9 cellular contexts compared by ENCODE assay signal in the genomic region with DNA sequence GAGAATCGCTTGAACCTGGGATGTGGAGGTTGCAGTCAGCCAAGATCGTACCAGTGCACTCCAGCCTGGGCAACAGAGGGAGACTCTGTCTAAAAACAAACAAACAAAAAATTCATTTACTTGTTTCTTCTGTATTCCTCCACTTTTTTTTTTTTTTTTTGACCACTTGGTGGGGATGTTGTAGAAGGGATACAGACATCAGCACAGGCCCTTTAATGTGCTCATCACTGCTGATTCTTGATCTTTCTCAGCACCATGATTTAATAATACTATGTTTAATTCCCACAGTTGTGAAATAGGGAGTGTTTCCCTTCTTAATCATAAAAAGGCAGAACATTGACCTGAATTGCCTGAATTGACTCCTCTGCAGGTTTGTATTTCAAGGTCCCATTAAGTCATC. TPM values are rescaled to one million over a fixed set of nuclear protein-coding genes. Genes with fewer than 3 reads are reported as not detected.
DNase-seq lines count a peak whose midpoint lies in the region; TF ChIP-seq lines count a peak whose summit lies in the region.
"Had no signal": no experiment of that assay in that cellular context is flagged by ENCODE, and none has a peak within 500 bp of the region (broad histone marks: within the 10 kb centered on the region; RNA-seq: fewer than 3 reads in every experiment).

No MANE protein-coding gene starts in this region.

- H3K4me3 ChIP-seq in LNCaP clone FGC (ENCODE audit: low read depth, low read length): no peak overlapping the region

- TF ChIP-seq CTCF in LNCaP clone FGC (IDR thresholded peaks at IDR 0.05; ENCODE audit: control insufficient read depth, extremely low read depth, insufficient read depth) (peak; percentile 14; the same call in 1 of the 2 replicates), chondrocyte (IDR thresholded peaks at IDR 0.05) (peak; percentile 66), progenitor cell of endocrine pancreas (IDR thresholded peaks at IDR 0.05; ENCODE audit: unreplicated experiment) (no peak)

- CTCF ChIA-PET in activated CD4-positive, alpha-beta memory T cell treated with anti-CD3 and anti-CD28 coated beads for 36 hours (lab: Charles Lee): interaction anchor here (0.6 to 5.7 kb wide), 3 partner anchors 28 to 68 kb away, joined by 4 to 28 read pairs (median 4); a partner anchor contains a TSS
- CTCF ChIA-PET in activated CD4-positive, alpha-beta memory T cell treated with anti-CD3 and anti-CD28 coated beads, Interleukin-2, amount 10 ng/mL, durations not matched to agents 7 days and 5 days (lab: Charles Lee): interaction anchor here (0.7 to 1.0 kb wide), 2 partner anchors 44 to 107 kb away, joined by 3 to 4 read pairs; no protein-coding TSS in a partner anchor

- H3K4me1 Mint-ChIP-seq in activated CD4-positive, alpha-beta memory T cell treated with anti-CD3 and anti-CD28 coated beads for 36 hours (ENCODE audit: low read depth): peaks cover 24% of the 10 kb centered on the region
- peaks cover 27% of the 10 kb centered on the region for H3K4me1 Mint-ChIP-seq in activated CD4-positive, alpha-beta memory T cell treated with anti-CD3 and anti-CD28 coated beads, Interleukin-2, amount 10 ng/mL, durations not matched to agents 7 days and 5 days
- H3K4me1 Mint-ChIP-seq in chondrocyte (ENCODE audit: low read depth): peaks cover 26% of the 10 kb centered on the region
- peaks cover 7% of the 10 kb centered on the region for H3K4me1 Mint-ChIP-seq in progenitor cell of endocrine pancreas (ENCODE audit: low read depth)

- intact Hi-C loops in activated CD4-positive, alpha-beta memory T cell treated with anti-CD3 and anti-CD28 coated beads for 36 hours (cut with micrococcal nuclease): loop anchor here (1.0 kb wide), 1 partner anchor 129 kb away; no protein-coding TSS in a partner anchor

- H3K9me3 Mint-ChIP-seq in activated CD4-positive, alpha-beta memory T cell treated with anti-CD3 and anti-CD28 coated beads for 36 hours: no peaks in the 10 kb centered on the region
- H3K9me3 Mint-ChIP-seq in activated CD4-positive, alpha-beta memory T cell treated with anti-CD3 and anti-CD28 coated beads, Interleukin-2, amount 10 ng/mL, durations not matched to agents 7 days and 5 days: no peaks in the 10 kb centered on the region
- H3K9me3 Mint-ChIP-seq in chondrocyte (ENCODE audit: low read depth): no peaks in the 10 kb centered on the region
- no peaks in the 10 kb centered on the region for H3K9me3 Mint-ChIP-seq in progenitor cell of endocrine pancreas (ENCODE audit: low read depth)

- peak overlapping the region; percentile 46 for H3K27ac Mint-ChIP-seq in activated CD4-positive, alpha-beta memory T cell treated with anti-CD3 and anti-CD28 coated beads for 36 hours
- H3K27ac Mint-ChIP-seq in activated CD4-positive, alpha-beta memory T cell treated with anti-CD3 and anti-CD28 coated beads, Interleukin-2, amount 10 ng/mL, durations not matched to agents 7 days and 5 days: no peak overlapping the region
- H3K27ac Mint-ChIP-seq in chondrocyte (ENCODE audit: unreplicated experiment): no peak overlapping the region
- peak overlapping the region; percentile 27 for H3K27ac Mint-ChIP-seq in progenitor cell of endocrine pancreas

- peaks cover 26% of the 10 kb centered on the region for H3K36me3 Mint-ChIP-seq in activated CD4-positive, alpha-beta memory T cell treated with anti-CD3 and anti-CD28 coated beads for 36 hours
- peaks cover 34% of the 10 kb centered on the region for H3K36me3 Mint-ChIP-seq in activated CD4-positive, alpha-beta memory T cell treated with anti-CD3 and anti-CD28 coated beads, Interleukin-2, amount 10 ng/mL, durations not matched to agents 7 days and 5 days (ENCODE audit: low read depth)
- H3K36me3 Mint-ChIP-seq in chondrocyte (ENCODE audit: low read depth): peaks cover 9% of the 10 kb centered on the region
- H3K36me3 Mint-ChIP-seq in progenitor cell of endocrine pancreas (ENCODE audit: insufficient read depth): peaks cover 10% of the 10 kb centered on the region

- DNase-seq in activated CD4-positive, alpha-beta memory T cell treated with anti-CD3 and anti-CD28 coated beads for 36 hours: no peak
- no peak for DNase-seq in activated CD4-positive, alpha-beta memory T cell treated with anti-CD3 and anti-CD28 coated beads, Interleukin-2, amount 10 ng/mL, durations not matched to agents 7 days and 5 days
- DNase-seq in LNCaP clone FGC (ENCODE audit: low read depth) (no peak), chondrocyte (ENCODE audit: low spot score) (no peak), progenitor cell of endocrine pancreas (ENCODE audit: low spot score, unreplicated experiment) (no peak), OCI-M2 (lab: John Stamatoyannopoulos, UW; ENCODE audit: unreplicated experiment) (no peak), LoVo (ENCODE audit: low spot score) (no peak)
- DNase-seq in activated CD8-positive, alpha-beta memory T cell treated with anti-CD3 and anti-CD28 coated beads, Interleukin-2, amount 50 U/mL, for 4 hours: no peak

- no peak overlapping the region for H3K4me3 Mint-ChIP-seq in activated CD4-positive, alpha-beta memory T cell treated with anti-CD3 and anti-CD28 coated beads for 36 hours
- H3K4me3 Mint-ChIP-seq in activated CD4-positive, alpha-beta memory T cell treated with anti-CD3 and anti-CD28 coated beads, Interleukin-2, amount 10 ng/mL, durations not matched to agents 7 days and 5 days: no peak overlapping the region
- no peak overlapping the region for H3K4me3 Mint-ChIP-seq in chondrocyte (ENCODE audit: unreplicated experiment)
- H3K4me3 Mint-ChIP-seq in progenitor cell of endocrine pancreas (ENCODE audit: low read depth): no peak overlapping the region

- POLR2A ChIA-PET in activated CD4-positive, alpha-beta memory T cell treated with anti-CD3 and anti-CD28 coated beads for 36 hours (lab: Charles Lee): interaction anchor here (1.0 kb wide), 1 partner anchor 99 kb away, joined by 8 read pairs; a partner anchor contains a TSS
- POLR2A ChIA-PET in activated CD4-positive, alpha-beta memory T cell treated with anti-CD3 and anti-CD28 coated beads, Interleukin-2, amount 10 ng/mL, durations not matched to agents 7 days and 5 days (lab: Charles Lee): interaction anchor here (1.3 to 7.3 kb wide), 2 partner anchors 21 to 107 kb away, joined by 4 to 130 read pairs; a partner anchor contains a TSS

- no peaks in the 10 kb centered on the region for H3K27me3 Mint-ChIP-seq in activated CD4-positive, alpha-beta memory T cell treated with anti-CD3 and anti-CD28 coated beads for 36 hours
- H3K27me3 Mint-ChIP-seq in activated CD4-positive, alpha-beta memory T cell treated with anti-CD3 and anti-CD28 coated beads, Interleukin-2, amount 10 ng/mL, durations not matched to agents 7 days and 5 days: no peaks in the 10 kb centered on the region
- H3K27me3 Mint-ChIP-seq in chondrocyte (ENCODE audit: low read depth) (no peaks in the 10 kb centered on the region), progenitor cell of endocrine pancreas (no peaks in the 10 kb centered on the region)

RNA-seq across cellular contexts. Expression of a gene that starts 4.5 kb away (rescaled TPM):
- 10 to 100 TPM; 37.6 to 43.0 TPM for total RNA-seq in activated CD4-positive, alpha-beta memory T cell treated with anti-CD3 and anti-CD28 coated beads for 36 hours
- 10 to 100 TPM; 48.3 to 48.4 TPM for total RNA-seq in activated CD4-positive, alpha-beta memory T cell treated with anti-CD3 and anti-CD28 coated beads, Interleukin-2, amount 10 ng/mL, durations not matched to agents 7 days and 5 days
- total RNA-seq in chondrocyte (33.0 to 36.8 TPM (median 36.7 TPM) in 3 replicates), progenitor cell of endocrine pancreas (35.5 and 40.8 TPM in 2 replicates)

RNA-seq across cellular contexts. Expression of a gene that starts 5.6 kb away (rescaled TPM):
- total RNA-seq in activated CD4-positive, alpha-beta memory T cell treated with anti-CD3 and anti-CD28 coated beads for 36 hours: 10 to 100 TPM; 56.0 to 62.3 TPM
- total RNA-seq in activated CD4-positive, alpha-beta memory T cell treated with anti-CD3 and anti-CD28 coated beads, Interleukin-2, amount 10 ng/mL, durations not matched to agents 7 days and 5 days: 10 to 100 TPM; 65.1 to 65.3 TPM
- total RNA-seq in chondrocyte: 43.6 to 53.8 TPM (median 45.6 TPM) in 3 replicates
- total RNA-seq in progenitor cell of endocrine pancreas: 61.0 and 63.9 TPM in 2 replicates

RNA-seq across cellular contexts. Expression of a gene that starts 21.1 kb away (rescaled TPM):
- 1 to 10 TPM; 8.4 to 9.7 TPM for total RNA-seq in activated CD4-positive, alpha-beta memory T cell treated with anti-CD3 and anti-CD28 coated beads for 36 hours
- total RNA-seq in activated CD4-positive, alpha-beta memory T cell treated with anti-CD3 and anti-CD28 coated beads, Interleukin-2, amount 10 ng/mL, durations not matched to agents 7 days and 5 days: 10 to 100 TPM; 13.3 to 13.4 TPM
- 10.2 to 13.0 TPM (median 11.3 TPM) in 3 replicates for total RNA-seq in chondrocyte
- 13.4 and 17.3 TPM in 2 replicates for total RNA-seq in progenitor cell of endocrine pancreas

RNA-seq across cellular contexts. Expression of a gene that starts 25.4 kb away (rescaled TPM):
- total RNA-seq in activated CD4-positive, alpha-beta memory T cell treated with anti-CD3 and anti-CD28 coated beads for 36 hours: not detected
- total RNA-seq in activated CD4-positive, alpha-beta memory T cell treated with anti-CD3 and anti-CD28 coated beads, Interleukin-2, amount 10 ng/mL, durations not matched to agents 7 days and 5 days: not detected
- not detected in 3 replicates for total RNA-seq in chondrocyte
- total RNA-seq in progenitor cell of endocrine pancreas: 1.8 and 2.0 TPM in 2 replicates
- total RNA-seq: glomerular endothelial cell had no signal

RNA-seq across cellular contexts. Expression of a gene that starts 25.6 kb away (rescaled TPM):
- total RNA-seq in activated CD4-positive, alpha-beta memory T cell treated with anti-CD3 and anti-CD28 coated beads for 36 hours: 10 to 100 TPM; 18.0 to 20.4 TPM
- total RNA-seq in activated CD4-positive, alpha-beta memory T cell treated with anti-CD3 and anti-CD28 coated beads, Interleukin-2, amount 10 ng/mL, durations not matched to agents 7 days and 5 days: 10 to 100 TPM; 24.2 to 28.9 TPM
- total RNA-seq in chondrocyte (36.6 to 76.0 TPM (median 43.2 TPM) in 3 replicates), progenitor cell of endocrine pancreas (84.9 and 85.8 TPM in 2 replicates)

Comparison
In these comparisons a context has a peak if more than half of its experiments do, and no peak if none do; other contexts are left out.
1. H3K27ac Mint-ChIP-seq: peak in activated CD4-positive, alpha-beta memory T cell treated with anti-CD3 and anti-CD28 coated beads for 36 hours (single experiment) and progenitor cell of endocrine pancreas (single experiment); none in activated CD4-positive, alpha-beta memory T cell treated with anti-CD3 and anti-CD28 coated beads, Interleukin-2, amount 10 ng/mL, durations not matched to agents 7 days and 5 days (single experiment) and chondrocyte (single experiment).